1 cellular context compared by ENCODE assay signal in the genomic region with DNA sequence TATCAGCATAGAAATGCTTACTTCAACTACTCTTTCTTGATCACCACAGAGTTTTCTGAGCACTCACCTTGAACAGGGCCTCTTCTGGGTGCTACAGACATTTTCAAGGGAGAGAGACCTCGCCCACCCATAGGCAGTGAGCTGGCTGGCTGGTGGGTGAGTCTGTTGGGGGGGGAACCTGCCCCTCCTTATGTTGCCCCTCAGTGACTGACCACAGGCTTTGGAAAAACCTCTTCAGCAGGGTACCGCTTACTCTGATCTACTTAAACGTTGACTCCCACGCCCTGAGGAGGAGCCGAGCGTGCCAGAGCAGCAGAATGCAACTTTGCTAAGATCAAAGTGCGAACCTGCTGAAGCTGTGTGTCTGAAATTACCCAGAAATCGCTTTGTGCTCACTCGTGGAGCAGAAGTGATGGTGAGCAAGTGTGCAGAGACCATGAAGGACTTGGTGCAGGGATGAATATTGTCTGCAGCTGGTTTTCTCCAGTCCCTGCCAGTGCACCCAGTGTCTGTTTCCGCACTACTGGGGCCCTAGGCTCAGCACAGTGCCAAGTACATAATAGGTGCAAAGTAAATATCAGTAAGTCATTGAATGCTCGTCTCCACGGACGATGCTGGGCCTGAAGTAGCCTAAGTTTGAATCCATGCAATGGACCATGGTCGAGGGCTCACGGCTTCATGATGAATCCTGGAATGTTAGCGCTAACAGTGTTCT.
A peak's percentile ranks its signal among the peaks of the same experiment; 100 is the strongest.
TF ChIP-seq lines count a peak whose summit lies in the region.

No MANE protein-coding gene starts in this region.

TF ChIP-seq in HepG2, 621 proteins besides CTCF, POLR2A, EP300 and RAD21 (continued from another document and continues in another):
- TF ChIP-seq LCORL (IDR thresholded peaks at IDR 0.05) (no peak), LCORL (CRISPR knock-in tag; IDR thresholded peaks at IDR 0.05) (peak; percentile 74), ZZZ3 (CRISPR knock-in tag; IDR thresholded peaks at IDR 0.05; ENCODE audit: borderline replicate concordance) (no peak), HOXA5 (CRISPR knock-in tag; IDR thresholded peaks at IDR 0.05) (no peak), EZH2 (conservative IDR thresholded peaks at IDR 0.05; ENCODE audit: low read depth, low read length) (no peak), ZNF225 (CRISPR knock-in tag; IDR thresholded peaks at IDR 0.05) (no peak), YEATS2 (CRISPR knock-in tag; IDR thresholded peaks at IDR 0.05; ENCODE audit: borderline replicate concordance) (no peak; the same call in 1 of the 2 replicates), ETV5 (CRISPR knock-in tag; IDR thresholded peaks at IDR 0.05; ENCODE audit: borderline replicate concordance) (peak; percentile 36; the same call in 1 of the 2 replicates), ZNF615 (CRISPR knock-in tag; IDR thresholded peaks at IDR 0.05; ENCODE audit: borderline replicate concordance) (no peak), CC2D1A (CRISPR knock-in tag; IDR thresholded peaks at IDR 0.05) (no peak), SIX4 (CRISPR knock-in tag; IDR thresholded peaks at IDR 0.05) (no peak), BCL6 (CRISPR knock-in tag; IDR thresholded peaks at IDR 0.05) (peak; percentile 51), ZNF468 (CRISPR knock-in tag; IDR thresholded peaks at IDR 0.05) (no peak), ZNF589 (CRISPR knock-in tag; conservative IDR thresholded peaks at IDR 0.05) (peak; percentile 77; the same call in 1 of the 2 replicates), MEF2D (CRISPR knock-in tag; IDR thresholded peaks at IDR 0.05) (no peak; the same call in 1 of the 2 replicates), ZNF772 (CRISPR knock-in tag; IDR thresholded peaks at IDR 0.05) (0 out of 2 replicates have a peak, but pooled peaks have one; percentile 34), GTF3A (CRISPR knock-in tag; conservative IDR thresholded peaks at IDR 0.05) (no peak)
- TF ChIP-seq, protein P1, sequence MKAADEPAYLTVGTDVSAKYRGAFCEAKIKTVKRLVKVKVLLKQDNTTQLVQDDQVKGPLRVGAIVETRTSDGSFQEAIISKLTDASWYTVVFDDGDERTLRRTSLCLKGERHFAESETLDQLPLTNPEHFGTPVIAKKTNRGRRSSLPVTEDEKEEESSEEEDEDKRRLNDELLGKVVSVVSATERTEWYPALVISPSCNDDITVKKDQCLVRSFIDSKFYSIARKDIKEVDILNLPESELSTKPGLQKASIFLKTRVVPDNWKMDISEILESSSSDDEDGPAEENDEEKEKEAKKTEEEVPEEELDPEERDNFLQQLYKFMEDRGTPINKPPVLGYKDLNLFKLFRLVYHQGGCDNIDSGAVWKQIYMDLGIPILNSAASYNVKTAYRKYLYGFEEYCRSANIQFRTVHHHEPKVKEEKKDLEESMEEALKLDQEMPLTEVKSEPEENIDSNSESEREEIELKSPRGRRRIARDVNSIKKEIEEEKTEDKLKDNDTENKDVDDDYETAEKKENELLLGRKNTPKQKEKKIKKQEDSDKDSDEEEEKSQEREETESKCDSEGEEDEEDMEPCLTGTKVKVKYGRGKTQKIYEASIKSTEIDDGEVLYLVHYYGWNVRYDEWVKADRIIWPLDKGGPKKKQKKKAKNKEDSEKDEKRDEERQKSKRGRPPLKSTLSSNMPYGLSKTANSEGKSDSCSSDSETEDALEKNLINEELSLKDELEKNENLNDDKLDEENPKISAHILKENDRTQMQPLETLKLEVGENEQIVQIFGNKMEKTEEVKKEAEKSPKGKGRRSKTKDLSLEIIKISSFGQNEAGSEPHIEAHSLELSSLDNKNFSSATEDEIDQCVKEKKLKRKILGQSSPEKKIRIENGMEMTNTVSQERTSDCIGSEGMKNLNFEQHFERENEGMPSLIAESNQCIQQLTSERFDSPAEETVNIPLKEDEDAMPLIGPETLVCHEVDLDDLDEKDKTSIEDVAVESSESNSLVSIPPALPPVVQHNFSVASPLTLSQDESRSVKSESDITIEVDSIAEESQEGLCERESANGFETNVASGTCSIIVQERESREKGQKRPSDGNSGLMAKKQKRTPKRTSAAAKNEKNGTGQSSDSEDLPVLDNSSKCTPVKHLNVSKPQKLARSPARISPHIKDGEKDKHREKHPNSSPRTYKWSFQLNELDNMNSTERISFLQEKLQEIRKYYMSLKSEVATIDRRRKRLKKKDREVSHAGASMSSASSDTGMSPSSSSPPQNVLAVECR (CRISPR knock-in tag; IDR thresholded peaks at IDR 0.05; ENCODE audit: borderline replicate concordance), result peak; percentile 36; the same call in 1 of the 2 replicates
- TF ChIP-seq, protein P2, sequence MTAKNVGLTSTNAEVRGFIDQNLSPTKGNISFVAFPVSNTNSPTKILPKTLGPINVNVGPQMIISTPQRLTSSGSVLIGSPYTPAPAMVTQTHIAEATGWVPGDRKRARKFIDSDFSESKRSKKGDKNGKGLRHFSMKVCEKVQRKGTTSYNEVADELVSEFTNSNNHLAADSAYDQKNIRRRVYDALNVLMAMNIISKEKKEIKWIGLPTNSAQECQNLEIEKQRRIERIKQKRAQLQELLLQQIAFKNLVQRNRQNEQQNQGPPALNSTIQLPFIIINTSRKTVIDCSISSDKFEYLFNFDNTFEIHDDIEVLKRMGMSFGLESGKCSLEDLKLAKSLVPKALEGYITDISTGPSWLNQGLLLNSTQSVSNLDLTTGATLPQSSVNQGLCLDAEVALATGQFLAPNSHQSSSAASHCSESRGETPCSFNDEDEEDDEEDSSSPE (CRISPR knock-in tag; IDR thresholded peaks at IDR 0.05), result no peak; the same call in 1 of the 2 replicates
- TF ChIP-seq, protein P3, sequence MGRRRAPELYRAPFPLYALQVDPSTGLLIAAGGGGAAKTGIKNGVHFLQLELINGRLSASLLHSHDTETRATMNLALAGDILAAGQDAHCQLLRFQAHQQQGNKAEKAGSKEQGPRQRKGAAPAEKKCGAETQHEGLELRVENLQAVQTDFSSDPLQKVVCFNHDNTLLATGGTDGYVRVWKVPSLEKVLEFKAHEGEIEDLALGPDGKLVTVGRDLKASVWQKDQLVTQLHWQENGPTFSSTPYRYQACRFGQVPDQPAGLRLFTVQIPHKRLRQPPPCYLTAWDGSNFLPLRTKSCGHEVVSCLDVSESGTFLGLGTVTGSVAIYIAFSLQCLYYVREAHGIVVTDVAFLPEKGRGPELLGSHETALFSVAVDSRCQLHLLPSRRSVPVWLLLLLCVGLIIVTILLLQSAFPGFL (CRISPR knock-in tag; IDR thresholded peaks at IDR 0.05), result no peak
- TF ChIP-seq, protein P4, sequence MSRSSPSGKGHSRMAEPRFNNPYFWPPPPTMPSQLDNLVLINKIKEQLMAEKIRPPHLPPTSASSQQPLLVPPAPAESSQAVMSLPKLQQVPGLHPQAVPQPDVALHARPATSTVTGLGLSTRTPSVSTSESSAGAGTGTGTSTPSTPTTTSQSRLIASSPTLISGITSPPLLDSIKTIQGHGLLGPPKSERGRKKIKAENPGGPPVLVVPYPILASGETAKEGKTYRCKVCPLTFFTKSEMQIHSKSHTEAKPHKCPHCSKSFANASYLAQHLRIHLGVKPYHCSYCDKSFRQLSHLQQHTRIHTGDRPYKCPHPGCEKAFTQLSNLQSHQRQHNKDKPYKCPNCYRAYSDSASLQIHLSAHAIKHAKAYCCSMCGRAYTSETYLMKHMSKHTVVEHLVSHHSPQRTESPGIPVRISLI (CRISPR knock-in tag; IDR thresholded peaks at IDR 0.05; ENCODE audit: borderline replicate concordance), result peak; percentile 31; the same call in 1 of the 2 replicates
- TF ChIP-seq, protein P5, sequence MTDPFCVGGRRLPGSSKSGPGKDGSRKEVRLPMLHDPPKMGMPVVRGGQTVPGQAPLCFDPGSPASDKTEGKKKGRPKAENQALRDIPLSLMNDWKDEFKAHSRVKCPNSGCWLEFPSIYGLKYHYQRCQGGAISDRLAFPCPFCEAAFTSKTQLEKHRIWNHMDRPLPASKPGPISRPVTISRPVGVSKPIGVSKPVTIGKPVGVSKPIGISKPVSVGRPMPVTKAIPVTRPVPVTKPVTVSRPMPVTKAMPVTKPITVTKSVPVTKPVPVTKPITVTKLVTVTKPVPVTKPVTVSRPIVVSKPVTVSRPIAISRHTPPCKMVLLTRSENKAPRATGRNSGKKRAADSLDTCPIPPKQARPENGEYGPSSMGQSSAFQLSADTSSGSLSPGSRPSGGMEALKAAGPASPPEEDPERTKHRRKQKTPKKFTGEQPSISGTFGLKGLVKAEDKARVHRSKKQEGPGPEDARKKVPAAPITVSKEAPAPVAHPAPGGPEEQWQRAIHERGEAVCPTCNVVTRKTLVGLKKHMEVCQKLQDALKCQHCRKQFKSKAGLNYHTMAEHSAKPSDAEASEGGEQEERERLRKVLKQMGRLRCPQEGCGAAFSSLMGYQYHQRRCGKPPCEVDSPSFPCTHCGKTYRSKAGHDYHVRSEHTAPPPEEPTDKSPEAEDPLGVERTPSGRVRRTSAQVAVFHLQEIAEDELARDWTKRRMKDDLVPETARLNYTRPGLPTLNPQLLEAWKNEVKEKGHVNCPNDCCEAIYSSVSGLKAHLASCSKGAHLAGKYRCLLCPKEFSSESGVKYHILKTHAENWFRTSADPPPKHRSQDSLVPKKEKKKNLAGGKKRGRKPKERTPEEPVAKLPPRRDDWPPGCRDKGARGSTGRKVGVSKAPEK (CRISPR knock-in tag; IDR thresholded peaks at IDR 0.05; ENCODE audit: borderline replicate concordance), result 0 out of 2 replicates have a peak, but pooled peaks have one; percentile 19
- TF ChIP-seq, protein P6, sequence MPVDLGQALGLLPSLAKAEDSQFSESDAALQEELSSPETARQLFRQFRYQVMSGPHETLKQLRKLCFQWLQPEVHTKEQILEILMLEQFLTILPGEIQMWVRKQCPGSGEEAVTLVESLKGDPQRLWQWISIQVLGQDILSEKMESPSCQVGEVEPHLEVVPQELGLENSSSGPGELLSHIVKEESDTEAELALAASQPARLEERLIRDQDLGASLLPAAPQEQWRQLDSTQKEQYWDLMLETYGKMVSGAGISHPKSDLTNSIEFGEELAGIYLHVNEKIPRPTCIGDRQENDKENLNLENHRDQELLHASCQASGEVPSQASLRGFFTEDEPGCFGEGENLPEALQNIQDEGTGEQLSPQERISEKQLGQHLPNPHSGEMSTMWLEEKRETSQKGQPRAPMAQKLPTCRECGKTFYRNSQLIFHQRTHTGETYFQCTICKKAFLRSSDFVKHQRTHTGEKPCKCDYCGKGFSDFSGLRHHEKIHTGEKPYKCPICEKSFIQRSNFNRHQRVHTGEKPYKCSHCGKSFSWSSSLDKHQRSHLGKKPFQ (CRISPR knock-in tag; IDR thresholded peaks at IDR 0.05; ENCODE audit: insufficient replicate concordance), result no peak
- TF ChIP-seq, protein P7, sequence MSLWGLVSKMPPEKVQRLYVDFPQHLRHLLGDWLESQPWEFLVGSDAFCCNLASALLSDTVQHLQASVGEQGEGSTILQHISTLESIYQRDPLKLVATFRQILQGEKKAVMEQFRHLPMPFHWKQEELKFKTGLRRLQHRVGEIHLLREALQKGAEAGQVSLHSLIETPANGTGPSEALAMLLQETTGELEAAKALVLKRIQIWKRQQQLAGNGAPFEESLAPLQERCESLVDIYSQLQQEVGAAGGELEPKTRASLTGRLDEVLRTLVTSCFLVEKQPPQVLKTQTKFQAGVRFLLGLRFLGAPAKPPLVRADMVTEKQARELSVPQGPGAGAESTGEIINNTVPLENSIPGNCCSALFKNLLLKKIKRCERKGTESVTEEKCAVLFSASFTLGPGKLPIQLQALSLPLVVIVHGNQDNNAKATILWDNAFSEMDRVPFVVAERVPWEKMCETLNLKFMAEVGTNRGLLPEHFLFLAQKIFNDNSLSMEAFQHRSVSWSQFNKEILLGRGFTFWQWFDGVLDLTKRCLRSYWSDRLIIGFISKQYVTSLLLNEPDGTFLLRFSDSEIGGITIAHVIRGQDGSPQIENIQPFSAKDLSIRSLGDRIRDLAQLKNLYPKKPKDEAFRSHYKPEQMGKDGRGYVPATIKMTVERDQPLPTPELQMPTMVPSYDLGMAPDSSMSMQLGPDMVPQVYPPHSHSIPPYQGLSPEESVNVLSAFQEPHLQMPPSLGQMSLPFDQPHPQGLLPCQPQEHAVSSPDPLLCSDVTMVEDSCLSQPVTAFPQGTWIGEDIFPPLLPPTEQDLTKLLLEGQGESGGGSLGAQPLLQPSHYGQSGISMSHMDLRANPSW (CRISPR knock-in tag; IDR thresholded peaks at IDR 0.05; ENCODE audit: borderline replicate concordance), result no peak
- TF ChIP-seq, protein P8, sequence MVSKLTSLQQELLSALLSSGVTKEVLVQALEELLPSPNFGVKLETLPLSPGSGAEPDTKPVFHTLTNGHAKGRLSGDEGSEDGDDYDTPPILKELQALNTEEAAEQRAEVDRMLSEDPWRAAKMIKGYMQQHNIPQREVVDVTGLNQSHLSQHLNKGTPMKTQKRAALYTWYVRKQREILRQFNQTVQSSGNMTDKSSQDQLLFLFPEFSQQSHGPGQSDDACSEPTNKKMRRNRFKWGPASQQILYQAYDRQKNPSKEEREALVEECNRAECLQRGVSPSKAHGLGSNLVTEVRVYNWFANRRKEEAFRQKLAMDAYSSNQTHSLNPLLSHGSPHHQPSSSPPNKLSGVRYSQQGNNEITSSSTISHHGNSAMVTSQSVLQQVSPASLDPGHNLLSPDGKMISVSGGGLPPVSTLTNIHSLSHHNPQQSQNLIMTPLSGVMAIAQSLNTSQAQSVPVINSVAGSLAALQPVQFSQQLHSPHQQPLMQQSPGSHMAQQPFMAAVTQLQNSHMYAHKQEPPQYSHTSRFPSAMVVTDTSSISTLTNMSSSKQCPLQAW (CRISPR knock-in tag; IDR thresholded peaks at IDR 0.05), result no peak
- TF ChIP-seq, protein P9, sequence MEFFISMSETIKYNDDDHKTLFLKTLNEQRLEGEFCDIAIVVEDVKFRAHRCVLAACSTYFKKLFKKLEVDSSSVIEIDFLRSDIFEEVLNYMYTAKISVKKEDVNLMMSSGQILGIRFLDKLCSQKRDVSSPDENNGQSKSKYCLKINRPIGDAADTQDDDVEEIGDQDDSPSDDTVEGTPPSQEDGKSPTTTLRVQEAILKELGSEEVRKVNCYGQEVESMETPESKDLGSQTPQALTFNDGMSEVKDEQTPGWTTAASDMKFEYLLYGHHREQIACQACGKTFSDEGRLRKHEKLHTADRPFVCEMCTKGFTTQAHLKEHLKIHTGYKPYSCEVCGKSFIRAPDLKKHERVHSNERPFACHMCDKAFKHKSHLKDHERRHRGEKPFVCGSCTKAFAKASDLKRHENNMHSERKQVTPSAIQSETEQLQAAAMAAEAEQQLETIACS (CRISPR knock-in tag; IDR thresholded peaks at IDR 0.05), result no peak
- TF ChIP-seq, protein P10, sequence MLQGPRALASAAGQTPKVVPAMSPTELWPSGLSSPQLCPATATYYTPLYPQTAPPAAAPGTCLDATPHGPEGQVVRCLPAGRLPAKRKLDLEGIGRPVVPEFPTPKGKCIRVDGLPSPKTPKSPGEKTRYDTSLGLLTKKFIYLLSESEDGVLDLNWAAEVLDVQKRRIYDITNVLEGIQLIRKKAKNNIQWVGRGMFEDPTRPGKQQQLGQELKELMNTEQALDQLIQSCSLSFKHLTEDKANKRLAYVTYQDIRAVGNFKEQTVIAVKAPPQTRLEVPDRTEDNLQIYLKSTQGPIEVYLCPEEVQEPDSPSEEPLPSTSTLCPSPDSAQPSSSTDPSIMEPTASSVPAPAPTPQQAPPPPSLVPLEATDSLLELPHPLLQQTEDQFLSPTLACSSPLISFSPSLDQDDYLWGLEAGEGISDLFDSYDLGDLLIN (CRISPR knock-in tag; IDR thresholded peaks at IDR 0.05; ENCODE audit: borderline replicate concordance), result no peak
